Comparison of ENCODE assay signal across 10 cellular contexts in the genomic region with DNA sequence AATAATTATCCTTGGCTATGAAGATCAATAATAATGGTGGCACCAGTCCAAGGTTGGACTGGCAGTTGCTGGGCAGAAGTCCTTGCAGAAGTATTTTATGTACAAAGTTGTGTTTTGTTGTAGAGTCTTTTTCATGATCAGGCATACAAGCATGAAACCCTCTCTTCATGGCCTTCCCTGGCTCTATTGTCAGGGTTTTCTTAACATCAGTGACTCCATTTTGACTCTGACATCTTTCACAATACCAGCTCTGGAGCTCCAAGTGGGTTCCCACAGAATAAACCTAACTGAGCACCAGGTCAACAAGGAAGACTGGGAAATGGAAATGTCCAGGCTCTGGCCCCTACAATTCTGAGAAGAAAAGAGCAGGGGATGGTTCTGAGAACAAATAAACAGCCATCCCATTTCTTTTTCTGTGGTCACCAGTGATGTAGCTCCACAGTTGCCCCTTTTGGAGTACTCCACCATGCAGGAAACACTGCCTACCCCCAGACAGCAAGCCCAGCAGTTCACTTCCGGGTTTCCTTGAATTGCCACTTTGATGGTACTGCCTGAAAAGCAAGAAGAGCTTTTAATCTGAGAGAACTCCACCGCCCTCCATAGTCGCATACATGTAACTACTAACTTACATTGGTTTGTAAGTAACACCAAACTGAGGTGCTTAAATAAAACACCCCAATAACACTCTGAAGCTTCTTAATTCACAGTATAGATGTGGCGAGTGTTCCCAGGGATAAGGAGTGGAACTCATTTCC. TPM values are rescaled to one million over a fixed set of nuclear protein-coding genes. Genes with fewer than 3 reads are reported as not detected.
DNase-seq lines count a peak whose midpoint lies in the region; ATAC-seq and TF ChIP-seq lines count a peak whose summit lies in the region.
"Had no signal": no experiment of that assay in that cellular context is flagged by ENCODE, and none has a peak within 500 bp of the region (broad histone marks: within the 10 kb centered on the region; RNA-seq: fewer than 3 reads in every experiment).

No MANE protein-coding gene starts in this region.

- no peak overlapping the region for H4K8ac ChIP-seq in mesendoderm (ENCODE audit: low read depth, low read length)

- no peak overlapping the region for H3K23ac ChIP-seq in mesendoderm (ENCODE audit: low read length)

- H3K4me2 ChIP-seq in mesendoderm (ENCODE audit: low read length): no peak overlapping the region

- no peaks in the 10 kb centered on the region for H3K4me1 Mint-ChIP-seq in activated T-helper 17 cell treated with anti-CD3 and anti-CD28 coated beads, Interleukin-2, amount 50 U/mL, for 72 hours

- H3K56ac ChIP-seq in mesendoderm (ENCODE audit: low read length): no peak overlapping the region

- H3K18ac ChIP-seq in mesendoderm (ENCODE audit: low read length): no peak overlapping the region

- H3K36me3 ChIP-seq in mesendoderm (ENCODE audit: control insufficient read depth, insufficient read depth, low read length) (no peaks in the 10 kb centered on the region), spleen (no peaks in the 10 kb centered on the region)

- no peak overlapping the region for H2BK15ac ChIP-seq in mesendoderm (replicated peaks; ENCODE audit: low read depth)

- H3K9me3 Mint-ChIP-seq in activated T-helper 17 cell treated with anti-CD3 and anti-CD28 coated beads, Interleukin-2, amount 50 U/mL, for 72 hours: no peaks in the 10 kb centered on the region

- H3K27me3 ChIP-seq in mesendoderm (ENCODE audit: insufficient read depth, low read length, poor library complexity): no peaks in the 10 kb centered on the region
- no peaks in the 10 kb centered on the region for H3K27me3 ChIP-seq in spleen (replicated peaks in 1 of 7)

- no peak for TF ChIP-seq CTCF in spleen (IDR thresholded peaks at IDR 0.05 in 8 of 11, conservative IDR thresholded peaks at IDR 0.05 in 3 of 11)

- H4K5ac ChIP-seq in mesendoderm (ENCODE audit: low read length): no peak overlapping the region

- H3K4me1 ChIP-seq in mesendoderm (ENCODE audit: control insufficient read depth, low read depth, low read length): peaks cover 7% of the 10 kb centered on the region
- H3K4me1 ChIP-seq in spleen: peaks cover 0 to 18% (median 2%) of the 10 kb centered on the region in 6 donors

- ATAC-seq in activated T-helper 17 cell treated with anti-CD3 and anti-CD28 coated beads, Interleukin-2, amount 50 U/mL, for 72 hours (replicated peaks): peak; percentile 38
- ATAC-seq in GM21576 (IDR thresholded peaks at IDR 0.05; ENCODE audit: unreplicated experiment): no peak
- ATAC-seq: WTC11 had no signal

- H3K27ac Mint-ChIP-seq in activated T-helper 17 cell treated with anti-CD3 and anti-CD28 coated beads, Interleukin-2, amount 50 U/mL, for 72 hours: peak overlapping the region; percentile 39
- H3K27ac Mint-ChIP-seq: WTC11 had no signal

- H3K79me1 ChIP-seq in mesendoderm (ENCODE audit: low read length): no peaks in the 10 kb centered on the region

- intact Hi-C loops in spleen (cut with DNase I; ENCODE audit: low total_unique reads): no loop called here

- no peak for TF ChIP-seq POLR2A in spleen (IDR thresholded peaks at IDR 0.05)

- H2BK5ac ChIP-seq in mesendoderm (ENCODE audit: low read length): no peak overlapping the region

- H3K4me3 ChIP-seq in mesendoderm (ENCODE audit: low read length): no peak overlapping the region
- H3K4me3 ChIP-seq in spleen: no peak overlapping the region

- H2AK5ac ChIP-seq in mesendoderm (ENCODE audit: low read length): no peak overlapping the region

- no peak overlapping the region for H3K4me3 Mint-ChIP-seq in activated T-helper 17 cell treated with anti-CD3 and anti-CD28 coated beads, Interleukin-2, amount 50 U/mL, for 72 hours
- H3K4me3 Mint-ChIP-seq: WTC11 had no signal

- no peak overlapping the region for H3K9ac ChIP-seq in mesendoderm (ENCODE audit: low read length)

- no peak overlapping the region for H3K4ac ChIP-seq in mesendoderm (ENCODE audit: low read depth, low read length)

- H3K79me2 ChIP-seq in mesendoderm (ENCODE audit: control insufficient read depth, insufficient read depth, low read length): no peaks in the 10 kb centered on the region

- H3K36me3 Mint-ChIP-seq in activated T-helper 17 cell treated with anti-CD3 and anti-CD28 coated beads, Interleukin-2, amount 50 U/mL, for 72 hours (ENCODE audit: low read depth): no peaks in the 10 kb centered on the region
- H3K36me3 Mint-ChIP-seq: WTC11 had no signal

- WGBS in mesendoderm (ENCODE audit: extremely low coverage, insufficient coverage, low lambda C conversion rate): no CpG with 5 or more reads among the region's 4 CpGs
- 68 to 75% (median 71%) methylated on average over 4 of the region's 4 CpGs for WGBS in spleen, 5 donors

- no peak overlapping the region for H2BK120ac ChIP-seq in mesendoderm (ENCODE audit: low read depth, low read length)

- no peaks in the 10 kb centered on the region for H3K27me3 Mint-ChIP-seq in activated T-helper 17 cell treated with anti-CD3 and anti-CD28 coated beads, Interleukin-2, amount 50 U/mL, for 72 hours

- no peak overlapping the region for H3K27ac ChIP-seq in mesendoderm (ENCODE audit: low read depth, low read length)
- peak overlapping the region in 1 of 8 donors; percentile 45 for H3K27ac ChIP-seq in spleen

- H3K9me3 ChIP-seq in spleen: no peaks in the 10 kb centered on the region

- peak; percentile 9 for DNase-seq in ELF-1 (ENCODE audit: low read depth, low spot score)
- DNase-seq in NCI-H69 (lab: John Stamatoyannopoulos, UW): peak; percentile 10
- peak; percentile 34 for DNase-seq in mesendoderm
- no peak for DNase-seq in NCI-H1694 (lab: John Stamatoyannopoulos, UW)
- DNase-seq in AML-193 (lab: John Stamatoyannopoulos, UW): no peak
- no peak for DNase-seq in spleen
- DNase-seq: NCI-H1048 had no signal

RNA-seq across cellular contexts. Expression of a gene that starts 53.5 kb away (rescaled TPM):
- total RNA-seq in activated T-helper 17 cell treated with anti-CD3 and anti-CD28 coated beads, Interleukin-2, amount 50 U/mL, for 72 hours: 10 to 100 TPM; 12.3 to 13.7 TPM
- 1.8 TPM for polyA plus RNA-seq in mesendoderm (2013, experiment 1 of 2)
- polyA plus RNA-seq in mesendoderm (2013, experiment 2 of 2): 1.7 TPM
- total RNA-seq in spleen: 10 to 100 TPM; 11.4 to 24.6 (median 13.6) TPM
- polyA plus RNA-seq in spleen: 1 to 10 TPM; 1.3 to 2.1 (median 1.6) TPM

Comparison
In these comparisons a context has a peak if more than half of its experiments do, and no peak if none do; other contexts are left out.
1. DNase-seq: peak in ELF-1 (single experiment), NCI-H69 (single experiment) and mesendoderm (single experiment); none in NCI-H1694 (single experiment), AML-193 (0 of 2) and spleen (single experiment).